ENCODE assay signal across 18 cellular contexts in the genomic region with DNA sequence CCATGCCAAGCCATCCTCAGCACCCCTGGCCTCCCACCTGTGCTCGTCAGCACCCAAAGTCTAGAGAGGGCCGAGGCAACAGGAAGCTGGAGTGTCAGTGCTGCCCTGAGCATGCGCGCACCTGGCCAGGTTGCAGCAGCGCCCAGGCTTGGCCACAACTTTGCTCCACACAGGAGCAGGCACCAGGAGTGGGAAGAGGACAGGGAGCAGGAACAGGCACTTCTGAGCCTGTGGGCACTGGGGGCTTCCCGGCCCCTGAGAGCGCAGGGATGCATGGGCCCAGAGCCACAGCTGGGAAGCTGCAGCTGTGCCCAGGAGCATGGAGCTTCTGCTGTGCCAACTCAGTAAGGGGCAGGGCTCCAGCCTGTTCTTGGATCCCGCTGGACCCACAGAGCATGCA.
DNase-seq lines count a peak whose midpoint lies in the region; ATAC-seq lines count a peak whose summit lies in the region.
"Had no signal": no experiment of that assay in that cellular context is flagged by ENCODE, and none has a peak within 500 bp of the region (broad histone marks: within the 10 kb centered on the region; RNA-seq: fewer than 3 reads in every experiment).

No MANE protein-coding gene starts in this region.

- H3K27ac ChIP-seq in aorta (ENCODE audit: low read depth in 1 of 2, low read length in 2 of 2), result no peak overlapping the region
- H3K27ac ChIP-seq: 22Rv1; A549; BLaER1 treated with 17β-estradiol and CSF1 and Interleukin-3, amounts not matched to agents 10 nM and 100 nM; C4-2B had no signal

- H3K4me3 ChIP-seq in aorta (ENCODE audit: low read length in 2 of 2), result no peak overlapping the region
- H3K4me3 ChIP-seq: A549; BLaER1 treated with 17β-estradiol and CSF1 and Interleukin-3, amounts not matched to agents 10 nM and 100 nM had no signal

- no peak overlapping the region for H3K4me3 Mint-ChIP-seq in natural killer cell treated with Interleukin-12 subunit alpha and Interleukin-12 subunit beta and Interleukin-15 and Interleukin-18, amount 100 ng/mL, for 72 hours
- H3K4me3 Mint-ChIP-seq in stimulated activated memory B cell treated with anti-CD40 and anti-IgM and Interleukin-4, amounts not matched to agents 10 μg/mL and 1 μg/mL and 100 μg/mL, for 72 hours, result no peak overlapping the region
- no peak overlapping the region for H3K4me3 Mint-ChIP-seq in effector memory CD8-positive, alpha-beta T cell
- H3K4me3 Mint-ChIP-seq: B cell; CD4-positive, alpha-beta T cell; CD8-positive, alpha-beta T cell had no signal

- DNase-seq in natural killer cell treated with Interleukin-12 subunit alpha and Interleukin-12 subunit beta and Interleukin-15 and Interleukin-18, amount 100 ng/mL, for 72 hours (ENCODE audit: low spot score), result no peak
- DNase-seq in sciatic nerve (ENCODE audit: low spot score) (no peak), aorta (no peak), NCI-H226 (no peak)
- DNase-seq in effector memory CD8-positive, alpha-beta T cell, result no peak
- DNase-seq: AML-193; Caco-2; Calu3; CD4-positive, alpha-beta T cell; CD8-positive, alpha-beta T cell; GF-D8 had no signal

- no peak overlapping the region for H3K27ac Mint-ChIP-seq in natural killer cell treated with Interleukin-12 subunit alpha and Interleukin-12 subunit beta and Interleukin-15 and Interleukin-18, amount 100 ng/mL, for 72 hours
- no peak overlapping the region for H3K27ac Mint-ChIP-seq in stimulated activated memory B cell treated with anti-CD40 and anti-IgM and Interleukin-4, amounts not matched to agents 10 μg/mL and 1 μg/mL and 100 μg/mL, for 72 hours
- no peak overlapping the region for H3K27ac Mint-ChIP-seq in effector memory CD8-positive, alpha-beta T cell
- H3K27ac Mint-ChIP-seq: B cell; CD4-positive, alpha-beta T cell; CD8-positive, alpha-beta T cell had no signal

- WGBS in aorta, 2 donors, result 84 to 91% methylated on average over 8 of the region's 8 CpGs

- peak; percentile 23 to 25 for ATAC-seq in natural killer cell treated with Interleukin-12 subunit alpha and Interleukin-12 subunit beta and Interleukin-15 and Interleukin-18, amount 100 ng/mL, for 72 hours
- ATAC-seq in sciatic nerve (peak; percentile 26), aorta (ENCODE audit: low FRiP score) (peak; percentile 31), GM21786 (IDR thresholded peaks at IDR 0.05; ENCODE audit: unreplicated experiment) (no peak)
- peak; percentile 10 for ATAC-seq in stimulated activated memory B cell treated with anti-CD40 and anti-IgM and Interleukin-4, amounts not matched to agents 10 μg/mL and 1 μg/mL and 100 μg/mL, for 72 hours
- no peak for ATAC-seq in effector memory CD8-positive, alpha-beta T cell (replicated peaks)
- ATAC-seq: A549; CD8-positive, alpha-beta T cell had no signal

- no peaks in the 10 kb centered on the region for H3K4me1 ChIP-seq in aorta (ENCODE audit: control insufficient read depth in 1 of 2, insufficient read depth in 2 of 2, low read length in 2 of 2)
- H3K4me1 ChIP-seq: A549; BLaER1 treated with 17β-estradiol and CSF1 and Interleukin-3, amounts not matched to agents 10 nM and 100 nM; Caco-2 had no signal

- no peaks in the 10 kb centered on the region for H3K27me3 ChIP-seq in aorta (ENCODE audit: control insufficient read depth in 1 of 2, insufficient read depth in 2 of 2, low read length in 1 of 2)

- H3K27me3 Mint-ChIP-seq in natural killer cell treated with Interleukin-12 subunit alpha and Interleukin-12 subunit beta and Interleukin-15 and Interleukin-18, amount 100 ng/mL, for 72 hours, result no peaks in the 10 kb centered on the region
- H3K27me3 Mint-ChIP-seq in stimulated activated memory B cell treated with anti-CD40 and anti-IgM and Interleukin-4, amounts not matched to agents 10 μg/mL and 1 μg/mL and 100 μg/mL, for 72 hours, result no peaks in the 10 kb centered on the region
- H3K27me3 Mint-ChIP-seq in effector memory CD8-positive, alpha-beta T cell, result no peaks in the 10 kb centered on the region
- H3K27me3 Mint-ChIP-seq: CD4-positive, alpha-beta T cell had no signal

- H3K4me1 Mint-ChIP-seq in natural killer cell treated with Interleukin-12 subunit alpha and Interleukin-12 subunit beta and Interleukin-15 and Interleukin-18, amount 100 ng/mL, for 72 hours (ENCODE audit: low read depth in 2 of 2), result no peaks in the 10 kb centered on the region
- no peaks in the 10 kb centered on the region for H3K4me1 Mint-ChIP-seq in stimulated activated memory B cell treated with anti-CD40 and anti-IgM and Interleukin-4, amounts not matched to agents 10 μg/mL and 1 μg/mL and 100 μg/mL, for 72 hours
- no peaks in the 10 kb centered on the region for H3K4me1 Mint-ChIP-seq in effector memory CD8-positive, alpha-beta T cell (ENCODE audit: low read depth in 2 of 2)
- H3K4me1 Mint-ChIP-seq: B cell had no signal

- no peaks in the 10 kb centered on the region for H3K9me3 ChIP-seq in aorta (ENCODE audit: control insufficient read depth, low read length)
- H3K9me3 ChIP-seq: A549, Caco-2 had no signal

- H3K36me3 ChIP-seq in aorta (ENCODE audit: control insufficient read depth in 1 of 2, insufficient read depth in 2 of 2, low read length in 1 of 2), result no peaks in the 10 kb centered on the region
- H3K36me3 ChIP-seq: BLaER1 treated with 17β-estradiol and CSF1 and Interleukin-3, amounts not matched to agents 10 nM and 100 nM had no signal

- H3K9me3 Mint-ChIP-seq in natural killer cell treated with Interleukin-12 subunit alpha and Interleukin-12 subunit beta and Interleukin-15 and Interleukin-18, amount 100 ng/mL, for 72 hours, result peaks cover 8% of the 10 kb centered on the region
- H3K9me3 Mint-ChIP-seq in stimulated activated memory B cell treated with anti-CD40 and anti-IgM and Interleukin-4, amounts not matched to agents 10 μg/mL and 1 μg/mL and 100 μg/mL, for 72 hours, result peaks cover 5% of the 10 kb centered on the region
- H3K9me3 Mint-ChIP-seq in effector memory CD8-positive, alpha-beta T cell, result peaks cover 12 to 20% of the 10 kb centered on the region in 2 donors
- H3K9me3 Mint-ChIP-seq: CD4-positive, alpha-beta T cell; CD8-positive, alpha-beta T cell had no signal

- no peaks in the 10 kb centered on the region for H3K36me3 Mint-ChIP-seq in natural killer cell treated with Interleukin-12 subunit alpha and Interleukin-12 subunit beta and Interleukin-15 and Interleukin-18, amount 100 ng/mL, for 72 hours
- H3K36me3 Mint-ChIP-seq in stimulated activated memory B cell treated with anti-CD40 and anti-IgM and Interleukin-4, amounts not matched to agents 10 μg/mL and 1 μg/mL and 100 μg/mL, for 72 hours, result no peaks in the 10 kb centered on the region
- H3K36me3 Mint-ChIP-seq in effector memory CD8-positive, alpha-beta T cell (ENCODE audit: insufficient read depth), result no peaks in the 10 kb centered on the region
- H3K36me3 Mint-ChIP-seq: CD8-positive, alpha-beta T cell had no signal

- intact Hi-C loops in sciatic nerve (cut with DNase I) (no loop called here), aorta (cut with DNase I) (no loop called here)

Comparison
In these comparisons a context has a peak if more than half of its experiments do, and no peak if none do; other contexts are left out.
1. ATAC-seq: peak in natural killer cell treated with Interleukin-12 subunit alpha and Interleukin-12 subunit beta and Interleukin-15 and Interleukin-18, amount 100 ng/mL, for 72 hours (2 of 2), sciatic nerve (single experiment), stimulated activated memory B cell treated with anti-CD40 and anti-IgM and Interleukin-4, amounts not matched to agents 10 μg/mL and 1 μg/mL and 100 μg/mL, for 72 hours (single experiment) and aorta (single experiment); none in GM21786 (single experiment) and effector memory CD8-positive, alpha-beta T cell (single experiment).